ENCODE assay signal across 8 cellular contexts in the genomic region with DNA sequence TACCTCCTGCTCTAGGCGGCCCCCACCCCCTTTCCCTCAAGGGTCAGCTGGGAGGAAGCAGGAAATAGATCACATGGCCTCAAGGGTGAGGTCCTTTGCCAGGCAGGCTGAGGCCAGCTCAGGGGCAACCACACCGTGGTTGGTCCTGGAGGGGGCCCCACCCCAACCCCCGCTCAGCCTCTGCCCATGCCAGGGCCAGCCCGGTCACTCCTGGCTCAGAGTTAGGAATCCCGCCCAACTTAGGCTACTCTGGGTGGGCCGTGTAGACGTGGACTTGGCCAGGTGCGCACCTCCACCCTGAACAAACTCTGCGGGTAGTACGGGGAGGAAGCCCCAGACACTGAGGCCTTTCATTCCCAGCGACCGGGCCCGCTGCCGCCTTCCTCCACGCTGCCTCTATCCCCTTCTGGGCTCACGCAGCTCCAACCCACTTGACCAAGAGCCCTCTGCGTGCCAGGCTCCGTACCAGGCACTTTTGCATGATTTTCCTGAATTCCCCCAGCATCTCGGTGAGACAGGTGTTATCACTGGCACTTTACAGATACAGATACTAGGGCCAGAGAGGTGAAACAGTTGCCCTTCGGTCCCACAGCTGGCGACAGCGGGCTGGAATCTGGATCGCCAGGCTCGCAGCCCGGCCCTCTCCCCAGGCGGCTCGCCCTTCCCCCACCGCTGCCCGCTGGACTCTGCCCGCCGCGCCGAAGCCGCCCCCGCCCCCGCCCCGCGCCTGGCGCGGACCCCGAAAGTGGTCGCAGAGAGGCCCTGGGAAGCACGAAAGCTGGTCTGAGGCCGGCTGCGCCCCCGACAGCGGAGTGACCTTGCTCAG. TPM values are rescaled to one million over a fixed set of nuclear protein-coding genes. Genes with fewer than 3 reads are reported as not detected.
DNase-seq lines count a peak whose midpoint lies in the region; ATAC-seq lines count a peak whose summit lies in the region.

No MANE protein-coding gene starts in this region.

- peak overlapping the region; percentile 93 to 98 for H3K4me3 Mint-ChIP-seq in stimulated activated naive CD8-positive, alpha-beta T cell treated with anti-CD3 and anti-CD28 coated beads, Interleukin-15, amount 100 ng/mL, for 72 hours

- DNase-seq in activated CD4-positive, alpha-beta T cell treated with anti-CD3 and anti-CD28 coated beads for 48 hours = peak; percentile 50
- DNase-seq in activated CD4-positive, alpha-beta T cell treated with anti-CD3 and anti-CD28 coated beads for 1 hour = no peak
- DNase-seq in RPMI7951 (ENCODE audit: low read depth) (peak; percentile 92), left lobe of liver (ENCODE audit: low spot score) (peak; percentile 90), DMS79 treated with DMSO at 0.1 percent for 48 hours (lab: John Stamatoyannopoulos, UW) (no peak)
- DNase-seq in central memory CD4-positive, alpha-beta T cell = peak; percentile 26
- DNase-seq in stimulated activated naive CD8-positive, alpha-beta T cell treated with anti-CD3 and anti-CD28 coated beads, Interleukin-15, amount 100 ng/mL, for 72 hours = peak; percentile 28 to 52

- H3K9me3 Mint-ChIP-seq in stimulated activated naive CD8-positive, alpha-beta T cell treated with anti-CD3 and anti-CD28 coated beads, Interleukin-15, amount 100 ng/mL, for 72 hours = no peaks in the 10 kb centered on the region

- H3K4me1 Mint-ChIP-seq in stimulated activated naive CD8-positive, alpha-beta T cell treated with anti-CD3 and anti-CD28 coated beads, Interleukin-15, amount 100 ng/mL, for 72 hours = peaks cover 39% of the 10 kb centered on the region

- H3K27ac Mint-ChIP-seq in stimulated activated naive CD8-positive, alpha-beta T cell treated with anti-CD3 and anti-CD28 coated beads, Interleukin-15, amount 100 ng/mL, for 72 hours = peak overlapping the region; percentile 21 to 70

- peak; percentile 14 for ATAC-seq in HG02885 (IDR thresholded peaks at IDR 0.05; ENCODE audit: poor library complexity, unreplicated experiment)
- peak; percentile 73 for ATAC-seq in left lobe of liver
- ATAC-seq in stimulated activated naive CD8-positive, alpha-beta T cell treated with anti-CD3 and anti-CD28 coated beads, Interleukin-15, amount 100 ng/mL, for 72 hours = peak; percentile 29

- H3K27me3 Mint-ChIP-seq in stimulated activated naive CD8-positive, alpha-beta T cell treated with anti-CD3 and anti-CD28 coated beads, Interleukin-15, amount 100 ng/mL, for 72 hours = no peaks in the 10 kb centered on the region

RNA-seq across cellular contexts. Expression of gene GALE, which starts 0.8 kb away (rescaled TPM):
- total RNA-seq in RPMI7951 (2014; rRNA removed; shearing (Covaris generic)) = 58.3 and 67.8 TPM in 2 replicates
- total RNA-seq in left lobe of liver = 43.1 TPM

RNA-seq across cellular contexts. Expression of gene LYPLA2, which starts 8.8 kb away (rescaled TPM):
- 62.6 and 74.3 TPM in 2 replicates for total RNA-seq in RPMI7951 (2014; rRNA removed; shearing (Covaris generic))
- total RNA-seq in left lobe of liver = 32.5 TPM

RNA-seq across cellular contexts. Expression of gene PITHD1, which starts 21.6 kb away (rescaled TPM):
- 42.3 and 47.0 TPM in 2 replicates for total RNA-seq in RPMI7951 (2014; rRNA removed; shearing (Covaris generic))
- total RNA-seq in left lobe of liver = 32.9 TPM

RNA-seq across cellular contexts. Expression of gene HMGCL, which starts 25.4 kb away (rescaled TPM):
- 40.7 and 45.7 TPM in 2 replicates for total RNA-seq in RPMI7951 (2014; rRNA removed; shearing (Covaris generic))
- total RNA-seq in left lobe of liver = 170 TPM

RNA-seq across cellular contexts. Expression of gene ELOA, which starts 56.5 kb away (rescaled TPM):
- total RNA-seq in RPMI7951 (2014; rRNA removed; shearing (Covaris generic)) = 48.9 and 57.0 TPM in 2 replicates
- total RNA-seq in left lobe of liver = 35.2 TPM

Comparison
In these comparisons a context has a peak if more than half of its experiments do, and no peak if none do; other contexts are left out.
1. DNase-seq: peak in activated CD4-positive, alpha-beta T cell treated with anti-CD3 and anti-CD28 coated beads for 48 hours (single experiment), RPMI7951 (single experiment), central memory CD4-positive, alpha-beta T cell (single experiment), left lobe of liver (single experiment) and stimulated activated naive CD8-positive, alpha-beta T cell treated with anti-CD3 and anti-CD28 coated beads, Interleukin-15, amount 100 ng/mL, for 72 hours (2 of 2); none in activated CD4-positive, alpha-beta T cell treated with anti-CD3 and anti-CD28 coated beads for 1 hour (single experiment) and DMS79 treated with DMSO at 0.1 percent for 48 hours (single experiment).
2. ATAC-seq: peak in every context shown above with its lines; median percentile 73 in left lobe of liver; 29 in stimulated activated naive CD8-positive, alpha-beta T cell treated with anti-CD3 and anti-CD28 coated beads, Interleukin-15, amount 100 ng/mL, for 72 hours; 14 in HG02885.